Comparison of ENCODE assay signal across 24 cellular contexts in genomic region chr17:27246537-27246936, GRCh38. TPM values are rescaled to one million over a fixed set of nuclear protein-coding genes. Genes with fewer than 3 reads are reported as not detected.
DNase-seq lines count a peak whose midpoint lies in the region; ATAC-seq, FAIRE-seq and TF ChIP-seq lines count a peak whose summit lies in the region.
"Had no signal": no experiment of that assay in that cellular context is flagged by ENCODE, and none has a peak within 500 bp of the region (broad histone marks: within the 10 kb centered on the region; RNA-seq: fewer than 3 reads in every experiment).

No MANE protein-coding gene starts in this region.

- peaks cover 40 to 79% (median 55%) of the 10 kb centered on the region in 3 donors for H3K4me1 ChIP-seq in esophagus squamous epithelium
- H3K4me1 ChIP-seq in thoracic aorta (ENCODE audit: control insufficient read depth in 1 of 2, low read depth in 2 of 2): peaks cover 16 to 58% of the 10 kb centered on the region in 2 donors

- no peak for TF ChIP-seq POLR2A in esophagus squamous epithelium (IDR thresholded peaks at IDR 0.05)

- no peak for DNase-seq in CD14-positive monocyte (ENCODE audit: low spot score)
- DNase-seq in esophagus squamous epithelium (lab: John Stamatoyannopoulos, UW): no peak
- DNase-seq in thoracic aorta (ENCODE audit: low spot score): no peak
- no peak for DNase-seq in activated CD8-positive, alpha-beta T cell treated with anti-CD3 and anti-CD28 coated beads for 36 hours
- no peak for DNase-seq in NCI-H2029 (lab: John Stamatoyannopoulos, UW)
- no peak for DNase-seq in HK-2 (ENCODE audit: unreplicated experiment)
- no peak for DNase-seq in RCC 7860 (ENCODE audit: low spot score)
- DNase-seq: activated CD8-positive, alpha-beta T cell treated with anti-CD3 and anti-CD28 coated beads, Interleukin-2, amount 10 ng/mL, durations not matched to agents 7 days and 5 days; DND-41; dorsolateral prefrontal cortex; HCEC 1CT; mesendoderm; NCI-H1092 treated with DMSO at 0.1 percent for 48 hours; NCI-H187; NCI-H526 treated with DMSO at 0.1 percent for 48 hours; psoas muscle; stimulated activated CD8-positive, alpha-beta memory T cell treated with anti-CD3 and anti-CD28 coated beads, Interleukin-4, amount 100 ng/mL, for 48 hours had no signal

- H3K36me3 Mint-ChIP-seq in CD14-positive monocyte: peaks cover 2 to 4% of the 10 kb centered on the region in 2 donors
- H3K36me3 Mint-ChIP-seq in activated CD8-positive, alpha-beta T cell treated with anti-CD3 and anti-CD28 coated beads for 36 hours (ENCODE audit: low read depth): no peaks in the 10 kb centered on the region

- H3K4me3 ChIP-seq in esophagus squamous epithelium (no peak overlapping the region), thoracic aorta (no peak overlapping the region)
- H3K4me3 ChIP-seq: dorsolateral prefrontal cortex, K562, psoas muscle, skin epidermis had no signal

- H3K9me3 Mint-ChIP-seq in CD14-positive monocyte: peaks cover 0 to 4% (median 0%) of the 10 kb centered on the region in 7 donors
- no peaks in the 10 kb centered on the region for H3K9me3 Mint-ChIP-seq in activated CD8-positive, alpha-beta T cell treated with anti-CD3 and anti-CD28 coated beads for 36 hours
- H3K9me3 Mint-ChIP-seq: activated T-helper 2 cell treated with anti-CD3 and anti-CD28 coated beads, Interferon-gamma antibody, Interleukin-2, Interleukin-4, amounts not matched to agents 10 μg/mL and 5 μg/mL and 100 μg/mL, durations not matched to agents 14 hours and 24 hours and 36 hours; T-helper 1 cell treated with Interleukin-12 subunit alpha and Interleukin-12 subunit beta and Interleukin-4 antibody, amounts not matched to agents 30 μg/mL and 1 μg/mL, for 36 hours had no signal

- H3K36me3 ChIP-seq in esophagus squamous epithelium (no peaks in the 10 kb centered on the region), thoracic aorta (no peaks in the 10 kb centered on the region)

- CTCF ChIA-PET in activated CD8-positive, alpha-beta T cell treated with anti-CD3 and anti-CD28 coated beads for 36 hours (lab: Charles Lee): interaction anchor here (0.7 to 1.6 kb wide), 3 partner anchors 87 to 108 kb away, joined by 3 to 10 read pairs (median 4); no protein-coding TSS in a partner anchor

- TF ChIP-seq CTCF in CD14-positive monocyte (IDR thresholded peaks at IDR 0.05) (no peak), VCaP (conservative IDR thresholded peaks at IDR 0.05) (no peak), esophagus squamous epithelium (IDR thresholded peaks at IDR 0.05) (no peak), thoracic aorta (IDR thresholded peaks at IDR 0.05) (no peak)
- no peak for TF ChIP-seq CTCF in activated CD8-positive, alpha-beta T cell treated with anti-CD3 and anti-CD28 coated beads for 36 hours (IDR thresholded peaks at IDR 0.05)

- H3K27me3 ChIP-seq in esophagus squamous epithelium (no peaks in the 10 kb centered on the region), thoracic aorta (replicated peaks; ENCODE audit: insufficient read depth) (no peaks in the 10 kb centered on the region)
- H3K27me3 ChIP-seq: dorsolateral prefrontal cortex had no signal

- H3K27ac Mint-ChIP-seq in CD14-positive monocyte: peak overlapping the region in 5 of 7 donors; percentile 71 to 100 (median 99)
- no peak overlapping the region for H3K27ac Mint-ChIP-seq in activated CD8-positive, alpha-beta T cell treated with anti-CD3 and anti-CD28 coated beads for 36 hours
- H3K27ac Mint-ChIP-seq: activated CD8-positive, alpha-beta T cell treated with anti-CD3 and anti-CD28 coated beads, Interleukin-2, amount 10 ng/mL, durations not matched to agents 7 days and 5 days; activated naive CD8-positive, alpha-beta T cell; activated T-helper 2 cell treated with anti-CD3 and anti-CD28 coated beads, Interferon-gamma antibody, Interleukin-2, Interleukin-4, amounts not matched to agents 10 μg/mL and 5 μg/mL and 100 μg/mL, durations not matched to agents 14 hours and 24 hours and 36 hours; T-helper 1 cell treated with Interleukin-12 subunit alpha and Interleukin-12 subunit beta and Interleukin-4 antibody, amounts not matched to agents 30 μg/mL and 1 μg/mL, for 36 hours had no signal

- H3K9me3 ChIP-seq in esophagus squamous epithelium (no peaks in the 10 kb centered on the region), thoracic aorta (no peaks in the 10 kb centered on the region)
- H3K9me3 ChIP-seq: psoas muscle had no signal

- intact Hi-C loops in CD14-positive monocyte (cut with micrococcal nuclease) (loop anchor here (5.0 to 10.0 kb wide), 2 partner anchors 36 to 388 kb away; partner anchors contain the start of gene LGALS9 (in 1 of the 2)), esophagus squamous epithelium (cut with DNase I) (loop anchor here (5.0 to 10.0 kb wide), 2 partner anchors 48 to 86 kb away; partner anchors contain the start of gene WSB1)
- intact Hi-C loops in activated CD8-positive, alpha-beta T cell treated with anti-CD3 and anti-CD28 coated beads for 36 hours (cut with micrococcal nuclease): loop anchor here (10.0 kb wide), 1 partner anchor 48 kb away; the partner anchor contains the start of gene WSB1

- no peak overlapping the region for H3K4me3 Mint-ChIP-seq in CD14-positive monocyte
- H3K4me3 Mint-ChIP-seq in activated CD8-positive, alpha-beta T cell treated with anti-CD3 and anti-CD28 coated beads for 36 hours: no peak overlapping the region
- H3K4me3 Mint-ChIP-seq: activated CD8-positive, alpha-beta T cell treated with anti-CD3 and anti-CD28 coated beads, Interleukin-2, amount 10 ng/mL, durations not matched to agents 7 days and 5 days; activated naive CD8-positive, alpha-beta T cell; T-helper 1 cell treated with Interleukin-12 subunit alpha and Interleukin-12 subunit beta and Interleukin-4 antibody, amounts not matched to agents 30 μg/mL and 1 μg/mL, for 36 hours had no signal

- POLR2A ChIA-PET in activated CD8-positive, alpha-beta T cell treated with anti-CD3 and anti-CD28 coated beads for 36 hours (lab: Charles Lee): no interaction called here

- H3K27me3 Mint-ChIP-seq in CD14-positive monocyte (ENCODE audit: low read depth in 3 of 3): no peaks in the 10 kb centered on the region
- peaks cover 14% of the 10 kb centered on the region for H3K27me3 Mint-ChIP-seq in activated CD8-positive, alpha-beta T cell treated with anti-CD3 and anti-CD28 coated beads for 36 hours

- H3K27ac ChIP-seq in VCaP: peak overlapping the region; percentile 81
- H3K27ac ChIP-seq in esophagus squamous epithelium: peak overlapping the region; percentile 71 to 92 (median 90)
- H3K27ac ChIP-seq in thoracic aorta: peak overlapping the region; percentile 20 to 86

- ATAC-seq in thoracic aorta (ENCODE audit: insufficient number of reproducible peaks, low FRiP score, low read depth): no peak
- no peak for ATAC-seq in activated CD8-positive, alpha-beta T cell treated with anti-CD3 and anti-CD28 coated beads for 36 hours
- ATAC-seq: activated CD8-positive, alpha-beta T cell treated with anti-CD3 and anti-CD28 coated beads, Interleukin-2, amount 10 ng/mL, durations not matched to agents 7 days and 5 days; K562; psoas muscle had no signal

- H3K4me1 Mint-ChIP-seq in CD14-positive monocyte: peaks cover 62% of the 10 kb centered on the region
- peaks cover 7% of the 10 kb centered on the region for H3K4me1 Mint-ChIP-seq in activated CD8-positive, alpha-beta T cell treated with anti-CD3 and anti-CD28 coated beads for 36 hours (ENCODE audit: low read depth)

- no peak for FAIRE-seq in RCC 7860 (lab: Jason Lieb, UNC)
- FAIRE-seq: astrocyte, K562 had no signal

RNA-seq across cellular contexts. Expression of gene WSB1, which starts 47.4 kb away (rescaled TPM):
- 100 to 1,000 TPM; 220 to 368 TPM for polyA plus RNA-seq in CD14-positive monocyte
- total RNA-seq in esophagus squamous epithelium (100 to 1,000 TPM in 1 of 4 donors, 10 to 100 TPM in 3; 27.9 to 112 (median 62.8) TPM), thoracic aorta (100 to 1,000 TPM; 214 to 284 TPM)
- total RNA-seq in activated CD8-positive, alpha-beta T cell treated with anti-CD3 and anti-CD28 coated beads for 36 hours: 100 to 1,000 TPM; 224 to 231 TPM
